15 cellular contexts compared by ENCODE assay signal in genomic region chr9:102841376-102841775, GRCh38.
"Had no signal": no experiment of that assay in that cellular context is flagged by ENCODE, and none has a peak within 500 bp of the region (broad histone marks: within the 10 kb centered on the region; RNA-seq: fewer than 3 reads in every experiment).

No MANE protein-coding gene starts in this region.

- H3K4me1 Mint-ChIP-seq: naive thymus-derived CD4-positive, alpha-beta T cell had no signal

- H3K4me1 ChIP-seq: foreskin keratinocyte, right atrium auricular region had no signal

- H3K36me3 ChIP-seq: neutrophil, right atrium auricular region had no signal

- DNase-seq: effector CD4-positive, alpha-beta T cell; endodermal cell; erythroblast; foreskin keratinocyte; head of caudate nucleus; hippocampal formation; mesendoderm; naive thymus-derived CD4-positive, alpha-beta T cell; stimulated activated CD4-positive, alpha-beta T cell treated with anti-CD3 and anti-CD28 coated beads, Interleukin-2, amount 100 ng/mL, for 48 hours; stimulated activated naive CD4-positive, alpha-beta T cell treated with Interleukin-2 at 50 U/mL for 16 hours had no signal

- H3K27ac Mint-ChIP-seq: dendritic cell treated with granulocyte-macrophage colony-stimulating factor and Interleukin-4, amounts not matched to agents 40 ng/mL and 50 ng/mL, for 4 days; endodermal cell; naive thymus-derived CD4-positive, alpha-beta T cell; type B pancreatic cell had no signal

- H3K4me3 Mint-ChIP-seq: dendritic cell treated with granulocyte-macrophage colony-stimulating factor and Interleukin-4, amounts not matched to agents 40 ng/mL and 50 ng/mL, for 4 days; endodermal cell; naive thymus-derived CD4-positive, alpha-beta T cell; type B pancreatic cell had no signal

- H3K36me3 Mint-ChIP-seq: naive thymus-derived CD4-positive, alpha-beta T cell; type B pancreatic cell had no signal

- H3K4me3 ChIP-seq: right atrium auricular region, smooth muscle cell had no signal

- H3K9me3 Mint-ChIP-seq: dendritic cell treated with granulocyte-macrophage colony-stimulating factor and Interleukin-4, amounts not matched to agents 40 ng/mL and 50 ng/mL, for 4 days; endodermal cell; type B pancreatic cell had no signal

- H3K9me3 ChIP-seq: neutrophil, right atrium auricular region had no signal

- H3K27me3 ChIP-seq: foreskin keratinocyte, neutrophil, right atrium auricular region had no signal

- H3K27ac ChIP-seq: foreskin keratinocyte, neutrophil, right atrium auricular region had no signal

- H3K27me3 Mint-ChIP-seq: dendritic cell treated with granulocyte-macrophage colony-stimulating factor and Interleukin-4, amounts not matched to agents 40 ng/mL and 50 ng/mL, for 4 days; naive thymus-derived CD4-positive, alpha-beta T cell; type B pancreatic cell had no signal

- ATAC-seq: foreskin keratinocyte; naive thymus-derived CD4-positive, alpha-beta T cell had no signal
